ENCODE assay signal across 8 cellular contexts in the genomic region with DNA sequence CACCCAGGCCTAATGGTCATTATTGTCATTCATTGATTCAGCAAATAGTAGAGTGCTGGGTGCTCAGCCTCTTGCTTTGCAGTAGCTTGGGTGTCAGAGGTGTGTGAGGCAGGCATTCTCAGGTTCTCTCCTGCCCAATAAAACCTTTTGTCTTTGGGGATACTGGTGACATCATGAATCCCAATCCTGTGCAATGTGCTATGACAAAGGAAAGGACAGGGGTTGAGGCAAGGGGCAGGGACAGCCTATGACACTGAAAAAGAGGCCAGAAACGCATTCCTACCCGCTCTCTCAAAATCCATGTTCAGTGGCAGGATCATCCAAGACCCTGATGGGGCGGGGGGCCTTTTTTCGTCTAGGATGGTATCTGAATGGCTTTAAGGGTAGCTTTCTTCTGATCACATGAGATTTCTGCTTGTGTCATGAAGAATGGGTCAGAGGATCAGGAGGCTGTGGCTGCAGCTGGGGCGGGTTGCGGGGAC.
A peak's percentile ranks its signal among the peaks of the same experiment; 100 is the strongest.
DNase-seq lines count a peak whose midpoint lies in the region; ATAC-seq and TF ChIP-seq lines count a peak whose summit lies in the region.

No MANE protein-coding gene starts in this region.

- H3K36me3 ChIP-seq in adipocyte (ENCODE audit: control insufficient read depth, insufficient read depth, low read length, severe bottlenecking) (no peaks in the 10 kb centered on the region), tibial artery (no peaks in the 10 kb centered on the region)

- H3K4me1 ChIP-seq in adipocyte (ENCODE audit: control insufficient read depth, insufficient read depth, low read length) = peaks cover 19% of the 10 kb centered on the region
- H3K4me1 ChIP-seq in tibial artery = peaks cover 0 to 31% (median 24%) of the 10 kb centered on the region in 4 donors

- peak overlapping the region; percentile 93 for H3K9ac ChIP-seq in adipocyte (ENCODE audit: low read length)

- TF ChIP-seq CTCF in tibial artery (IDR thresholded peaks at IDR 0.05) = no peak

- ATAC-seq in GM18870 (IDR thresholded peaks at IDR 0.05; ENCODE audit: unreplicated experiment) = no peak
- no peak for ATAC-seq in GM21515 (IDR thresholded peaks at IDR 0.05; ENCODE audit: unreplicated experiment)

- intact Hi-C loops in tibial artery (cut with DNase I; ENCODE audit: low total_unique reads) = loop anchor here (10.0 kb wide), 2 partner anchors 90 to 120 kb away; a partner anchor contains a TSS

- H3K9me3 ChIP-seq in adipocyte (ENCODE audit: control insufficient read depth, low read length) (no peaks in the 10 kb centered on the region), tibial artery (no peaks in the 10 kb centered on the region)

- peak overlapping the region; percentile 89 for H3K27ac ChIP-seq in layer of hippocampus (ENCODE audit: low read depth, low read length)
- peak overlapping the region; percentile 82 to 97 for H3K27ac ChIP-seq in tibial artery

- H3K4me3 ChIP-seq in adipocyte (ENCODE audit: low read length) (peak overlapping the region; percentile 87), tibial artery (peak overlapping the region; percentile 90 to 99)

- H3K27me3 ChIP-seq in adipocyte (replicated peaks; ENCODE audit: control insufficient read depth, insufficient read depth, low read length) = no peaks in the 10 kb centered on the region
- no peaks in the 10 kb centered on the region for H3K27me3 ChIP-seq in layer of hippocampus (ENCODE audit: control insufficient read depth, insufficient read depth, low read length)
- no peaks in the 10 kb centered on the region for H3K27me3 ChIP-seq in tibial artery

- peak; percentile 3 for DNase-seq in activated effector memory CD4-positive, alpha-beta T cell treated with Interleukin-2 at 50 U/mL for 16 hours
- no peak for DNase-seq in activated effector memory CD4-positive, alpha-beta T cell treated with anti-CD3 and anti-CD28 coated beads, Interleukin-2, amount 50 U/mL, for 16 hours
- no peak for DNase-seq in adipocyte (ENCODE audit: low read depth)
- no peak for DNase-seq in tibial artery
- no peak for DNase-seq in kidney glomerular epithelial cell (lab: John Stamatoyannopoulos, UW)
